In the genomic region with DNA sequence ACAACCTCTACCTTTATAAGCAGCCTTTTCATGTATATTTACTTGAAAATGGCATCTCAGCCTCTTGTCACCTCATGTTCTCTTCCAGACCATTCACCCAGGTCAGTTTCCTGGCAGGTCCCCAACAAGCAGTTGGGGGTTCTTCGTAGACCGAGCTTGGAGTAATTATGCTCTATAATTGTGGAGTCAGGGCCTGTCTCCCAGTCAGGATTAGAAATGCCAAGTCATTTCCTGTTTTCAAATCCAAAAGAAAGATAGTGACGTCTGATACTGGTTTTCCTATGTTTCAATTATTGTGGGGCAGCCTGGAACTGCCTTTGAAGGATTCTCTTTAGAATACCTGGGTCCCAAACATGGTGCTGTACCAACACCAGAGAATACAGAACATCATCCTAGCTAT, we compare ENCODE assay signal across 15 cellular contexts.
DNase-seq lines count a peak whose midpoint lies in the region; ATAC-seq, FAIRE-seq and TF ChIP-seq lines count a peak whose summit lies in the region.
"Had no signal": no experiment of that assay in that cellular context is flagged by ENCODE, and none has a peak within 500 bp of the region (broad histone marks: within the 10 kb centered on the region; RNA-seq: fewer than 3 reads in every experiment).

No MANE protein-coding gene starts in this region.

- in situ Hi-C loops in HepG2 (cut with HindIII; ENCODE audit: extremely low pct_ligation_motif_present, low pct_unique_long_range_greater_than_20kb), result no loop called here

- H3K9me3 ChIP-seq in HepG2 (ENCODE audit: low read length) (no peaks in the 10 kb centered on the region), right lobe of liver (no peaks in the 10 kb centered on the region), SK-N-MC (ENCODE audit: low read depth, low read length) (no peaks in the 10 kb centered on the region), aorta (ENCODE audit: control insufficient read depth, low read length) (no peaks in the 10 kb centered on the region)
- H3K9me3 ChIP-seq in effector memory CD4-positive, alpha-beta T cell (ENCODE audit: control insufficient read depth, low read length), result no peaks in the 10 kb centered on the region
- H3K9me3 ChIP-seq: colonic mucosa, sigmoid colon had no signal

- no peak overlapping the region for H3K27ac ChIP-seq in HepG2 (ENCODE audit: extremely low read length, insufficient read depth, low read length)
- no peak overlapping the region for H3K27ac ChIP-seq in right lobe of liver
- peak overlapping the region; percentile 90 for H3K27ac ChIP-seq in SK-N-MC
- peak overlapping the region; percentile 61 to 82 for H3K27ac ChIP-seq in aorta (ENCODE audit: low read depth in 1 of 2, low read length in 2 of 2)
- no peak overlapping the region for H3K27ac ChIP-seq in effector memory CD4-positive, alpha-beta T cell (ENCODE audit: insufficient read depth, low read length, poor library complexity, severe bottlenecking)
- H3K27ac ChIP-seq: colonic mucosa, sigmoid colon had no signal

- BruUV-seq in HepG2 (replicated peaks; lab: Mats Ljungman, UMichigan), result no TSS peak

- H3K79me2 ChIP-seq in HepG2 (ENCODE audit: insufficient read depth, low read length), result no peaks in the 10 kb centered on the region

- CTCF ChIA-PET in HepG2 (lab: Yijun Ruan, JAX; ENCODE audit: low intra/inter-chr PET ratio, low total read pairs), result no interaction called here

- H3K9ac ChIP-seq in HepG2 (ENCODE audit: insufficient read depth, low read depth, low read length), result no peak overlapping the region
- peak overlapping the region; percentile 52 for H3K9ac ChIP-seq in SK-N-MC (ENCODE audit: insufficient read length)

- no peak overlapping the region for H2AFZ ChIP-seq in HepG2 (ENCODE audit: low read length)

- POLR2A ChIA-PET in HepG2 (lab: Yijun Ruan, JAX), result no interaction called here

- H3K36me3 ChIP-seq in HepG2 (replicated peaks in 1 of 2; ENCODE audit: control insufficient read depth in 1 of 2, insufficient read depth in 2 of 2, low read length in 2 of 2), result no peaks in the 10 kb centered on the region
- H3K36me3 ChIP-seq in right lobe of liver, result no peaks in the 10 kb centered on the region
- no peaks in the 10 kb centered on the region for H3K36me3 ChIP-seq in SK-N-MC (ENCODE audit: insufficient read depth, low read length)
- H3K36me3 ChIP-seq in aorta (ENCODE audit: control insufficient read depth in 1 of 2, insufficient read depth in 2 of 2, low read length in 1 of 2), result no peaks in the 10 kb centered on the region
- no peaks in the 10 kb centered on the region for H3K36me3 ChIP-seq in effector memory CD4-positive, alpha-beta T cell (ENCODE audit: control insufficient read depth, insufficient read depth, low read length)
- H3K36me3 ChIP-seq: colonic mucosa, sigmoid colon had no signal

- intact Hi-C loops in HepG2 (cut with micrococcal nuclease; ENCODE audit: unreplicated experiment) (no loop called here), right lobe of liver (cut with DNase I) (no loop called here), aorta (cut with DNase I) (loop anchor here in 1 of 2 donors (5.0 kb wide), 1 partner anchor 429 kb away; the partner anchor contains the start of gene MECOM)

- H3K4me1 ChIP-seq in HepG2 (ENCODE audit: insufficient read depth, low read length) (no peaks in the 10 kb centered on the region), right lobe of liver (no peaks in the 10 kb centered on the region), aorta (ENCODE audit: control insufficient read depth in 1 of 2, insufficient read depth in 2 of 2, low read length in 2 of 2) (peaks cover 0 to 14% of the 10 kb centered on the region in 2 donors)
- no peaks in the 10 kb centered on the region for H3K4me1 ChIP-seq in effector memory CD4-positive, alpha-beta T cell (ENCODE audit: control insufficient read depth, insufficient read depth, low read length, poor library complexity, severe bottlenecking)
- H3K4me1 ChIP-seq: colonic mucosa had no signal

- TF ChIP-seq CTCF in HepG2 (CRISPR knock-in tag; IDR thresholded peaks at IDR 0.05) (no peak), right lobe of liver (IDR thresholded peaks at IDR 0.05) (no peak)

- H4K20me1 ChIP-seq in HepG2 (ENCODE audit: insufficient read depth, low read length), result no peaks in the 10 kb centered on the region

- TF ChIP-seq POLR2A in HepG2 (IDR thresholded peaks at IDR 0.05; ENCODE audit: insufficient read depth in 1 of 2, low read depth in 2 of 2, low read length in 2 of 2), result no peak
- no peak for TF ChIP-seq POLR2A in right lobe of liver (IDR thresholded peaks at IDR 0.05)

- 14% methylated on average over 3 of the region's 3 CpGs for WGBS in HepG2 (ENCODE audit: low lambda C conversion rate)
- WGBS in right lobe of liver (ENCODE audit: insufficient coverage, low coverage, low lambda C conversion rate, missing lambda C conversion rate), result 52% methylated on average over 3 of the region's 3 CpGs
- WGBS in aorta, 2 donors, result 0 to 6% methylated on average over 3 of the region's 3 CpGs

- TF ChIP-seq EP300 in HepG2 (IDR thresholded peaks at IDR 0.05; ENCODE audit: low read depth in 2 of 2, low read length in 2 of 2), result no peak
- no peak for TF ChIP-seq EP300 in HepG2 (CRISPR knock-in tag; IDR thresholded peaks at IDR 0.05; ENCODE audit: borderline replicate concordance)

- H3K27me3 ChIP-seq in HepG2 (ENCODE audit: control insufficient read depth in 1 of 2, insufficient read depth in 2 of 2, low read length in 2 of 2) (no peaks in the 10 kb centered on the region), right lobe of liver (no peaks in the 10 kb centered on the region), aorta (ENCODE audit: control insufficient read depth in 1 of 2, insufficient read depth in 2 of 2, low read length in 1 of 2) (no peaks in the 10 kb centered on the region)
- no peaks in the 10 kb centered on the region for H3K27me3 ChIP-seq in effector memory CD4-positive, alpha-beta T cell (replicated peaks; ENCODE audit: control insufficient read depth, insufficient read depth, low read length, poor library complexity, severe bottlenecking)
- H3K27me3 ChIP-seq: colonic mucosa, sigmoid colon had no signal

- ATAC-seq in HepG2, result no peak
- ATAC-seq in right lobe of liver, result no peak
- no peak for ATAC-seq in aorta (ENCODE audit: low FRiP score)
- ATAC-seq: Panc1 had no signal

- TF ChIP-seq RAD21 in HepG2 (CRISPR knock-in tag; IDR thresholded peaks at IDR 0.05), result no peak

- no peak overlapping the region for H3K4me2 ChIP-seq in HepG2 (ENCODE audit: low read depth, low read length)

- FAIRE-seq in HepG2 (lab: Jason Lieb, UNC), result no peak

- no peak overlapping the region for H3K4me3 ChIP-seq in HepG2 (replicated peaks in 1 of 3; ENCODE audit: insufficient read depth in 1 of 3, low read depth in 2 of 3, low read length in 3 of 3)
- no peak overlapping the region for H3K4me3 ChIP-seq in right lobe of liver
- H3K4me3 ChIP-seq in SK-N-MC, result peak overlapping the region; percentile 47
- H3K4me3 ChIP-seq in aorta (ENCODE audit: low read length in 2 of 2), result no peak overlapping the region
- no peak overlapping the region for H3K4me3 ChIP-seq in effector memory CD4-positive, alpha-beta T cell (ENCODE audit: insufficient read depth, low read depth, low read length, poor library complexity, severe bottlenecking)
- H3K4me3 ChIP-seq: colonic mucosa, sigmoid colon had no signal

- DNase-seq in HepG2 (ENCODE audit: low spot score) (no peak), right lobe of liver (no peak), SK-N-MC (ENCODE audit: low read depth, low spot score) (no peak), fibroblast of peridontal ligament (ENCODE audit: extremely low read depth) (peak; percentile 47), aorta (no peak), epidermal melanocyte (ENCODE audit: insufficient read length, low spot score) (no peak), T1000 (lab: John Stamatoyannopoulos, UW) (no peak)
- no peak for DNase-seq in effector memory CD4-positive, alpha-beta T cell
- DNase-seq: activated CD8-positive, alpha-beta memory T cell treated with anti-CD3 and anti-CD28 coated beads for 24 hours; activated naive CD4-positive, alpha-beta T cell treated with anti-CD3 and anti-CD28 coated beads, Interleukin-2, amount 10 ng/mL, durations not matched to agents 7 days and 5 days; colonic mucosa; naive B cell; NCI-H2029; sigmoid colon had no signal

TF ChIP-seq in HepG2, 621 proteins besides CTCF, POLR2A, EP300 and RAD21:
- TF ChIP-seq NFE2L2 (IDR thresholded peaks at IDR 0.05; ENCODE audit: low read length) (0 out of 2 replicates have a peak, but pooled peaks have one; percentile 8), ZNF576 (CRISPR knock-in tag; IDR thresholded peaks at IDR 0.05) (no peak)
- TF ChIP-seq, protein P1, sequence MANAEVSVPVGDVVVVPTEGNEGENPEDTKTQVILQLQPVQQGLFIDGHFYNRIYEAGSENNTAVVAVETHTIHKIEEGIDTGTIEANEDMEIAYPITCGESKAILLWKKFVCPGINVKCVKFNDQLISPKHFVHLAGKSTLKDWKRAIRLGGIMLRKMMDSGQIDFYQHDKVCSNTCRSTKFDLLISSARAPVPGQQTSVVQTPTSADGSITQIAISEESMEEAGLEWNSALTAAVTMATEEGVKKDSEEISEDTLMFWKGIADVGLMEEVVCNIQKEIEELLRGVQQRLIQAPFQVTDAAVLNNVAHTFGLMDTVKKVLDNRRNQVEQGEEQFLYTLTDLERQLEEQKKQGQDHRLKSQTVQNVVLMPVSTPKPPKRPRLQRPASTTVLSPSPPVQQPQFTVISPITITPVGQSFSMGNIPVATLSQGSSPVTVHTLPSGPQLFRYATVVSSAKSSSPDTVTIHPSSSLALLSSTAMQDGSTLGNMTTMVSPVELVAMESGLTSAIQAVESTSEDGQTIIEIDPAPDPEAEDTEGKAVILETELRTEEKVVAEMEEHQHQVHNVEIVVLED (CRISPR knock-in tag; IDR thresholded peaks at IDR 0.05; ENCODE audit: borderline replicate concordance), result no peak

Comparison
In these comparisons a context has a peak if more than half of its experiments do, and no peak if none do; other contexts are left out.
1. H3K27ac ChIP-seq: peak in SK-N-MC (single experiment) and aorta (2 of 2); none in HepG2 (single experiment), right lobe of liver (0 of 3) and effector memory CD4-positive, alpha-beta T cell (single experiment).